In the genomic region with DNA sequence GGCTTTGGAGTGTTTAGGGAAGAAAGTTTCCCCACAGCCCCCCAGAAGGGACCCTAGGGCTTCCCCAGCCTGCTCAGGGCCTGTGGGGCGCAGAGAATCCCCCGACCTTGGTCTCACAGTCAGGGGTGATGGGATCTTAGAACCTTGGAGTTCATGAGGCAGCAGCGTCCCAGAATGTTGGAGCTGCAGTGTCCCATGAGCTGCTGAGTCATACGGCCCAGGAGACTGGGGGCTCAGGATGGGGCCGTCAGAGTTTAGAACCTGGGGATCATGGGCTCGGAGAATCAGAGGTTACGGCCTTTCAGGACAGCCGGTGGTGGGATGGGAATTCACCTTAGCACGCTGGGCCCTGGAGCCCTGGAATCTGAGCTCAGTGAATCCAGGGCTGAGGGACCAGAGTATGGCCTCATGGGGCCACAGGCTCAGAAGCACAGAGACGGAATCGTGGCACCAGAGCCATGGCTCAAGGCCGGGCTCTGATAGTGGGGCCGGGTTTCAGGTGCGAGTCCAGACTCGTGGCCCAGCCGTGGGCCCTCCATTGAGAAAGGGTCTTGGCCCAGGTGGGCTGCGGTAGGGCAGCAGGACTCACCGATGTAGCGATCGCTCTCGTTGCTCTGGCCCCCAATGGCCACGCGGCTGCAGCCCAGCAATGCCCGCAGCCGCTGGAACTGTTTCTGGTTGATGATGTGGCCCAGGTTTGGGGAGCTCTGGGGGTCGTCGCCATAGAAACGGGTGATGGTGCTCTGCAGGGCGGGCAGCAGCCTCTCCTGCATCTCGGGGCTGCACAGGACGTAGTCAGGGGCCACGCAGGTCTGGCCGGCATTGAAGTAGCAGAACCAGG, we compare ENCODE assay signal across 35 cellular contexts. TPM values are rescaled to one million over a fixed set of nuclear protein-coding genes. Genes with fewer than 3 reads are reported as not detected.
"Had no signal": no experiment of that assay in that cellular context is flagged by ENCODE, and none has a peak within 500 bp of the region (broad histone marks: within the 10 kb centered on the region; RNA-seq: fewer than 3 reads in every experiment).

No MANE protein-coding gene starts in this region.

- ATAC-seq: effector memory CD8-positive, alpha-beta T cell; gastroesophageal sphincter; naive thymus-derived CD4-positive, alpha-beta T cell; T-helper 17 cell had no signal

- H3K79me2 ChIP-seq: hepatocyte, parathyroid adenoma had no signal

- H3K36me3 ChIP-seq: brain microvascular endothelial cell, gastroesophageal sphincter, spleen, tibial nerve had no signal

- H3K9ac ChIP-seq: parathyroid adenoma had no signal

- H3K27ac ChIP-seq: brain microvascular endothelial cell, gastroesophageal sphincter, hepatocyte, parathyroid adenoma, spleen, tibial nerve had no signal

- H3K27me3 ChIP-seq: brain microvascular endothelial cell, hepatocyte, tibial nerve had no signal

- H3K9me3 ChIP-seq: gastroesophageal sphincter, spleen, tibial nerve had no signal

- H3K4me1 ChIP-seq: gastroesophageal sphincter, parathyroid adenoma, tibial nerve had no signal

- H2AFZ ChIP-seq: hepatocyte had no signal

- H3K4me2 ChIP-seq: hepatocyte had no signal

- H3K4me3 ChIP-seq: gastroesophageal sphincter, hepatocyte, spleen, tibial nerve had no signal

- DNase-seq: activated CD4-positive, alpha-beta T cell treated with anti-CD3 and anti-CD28 coated beads for 48 hours; activated CD4-positive, alpha-beta T cell treated with anti-CD3 and anti-CD28 coated beads, Interleukin-2, amount 50 U/mL, for 48 hours; activated CD8-positive, alpha-beta memory T cell treated with anti-CD3 and anti-CD28 coated beads, Interleukin-2, amount 50 U/mL, for 4 hours; activated effector memory CD4-positive, alpha-beta T cell treated with anti-CD3 and anti-CD28 coated beads, Interleukin-2, amount 50 U/mL, for 16 hours; activated naive CD4-positive, alpha-beta T cell treated with anti-CD3 and anti-CD28 coated beads, Interleukin-2, amount 10 ng/mL, durations not matched to agents 7 days and 5 days; activated naive CD8-positive, alpha-beta T cell treated with anti-CD3 and anti-CD28 coated beads, Interleukin-2, amount 10 ng/mL, durations not matched to agents 7 days and 5 days; activated T-cell treated with anti-CD3 and anti-CD28 coated beads, Interleukin-2, amount 50 U/mL, for 1 hour; brain microvascular endothelial cell; cortex of kidney; effector memory CD8-positive, alpha-beta T cell; left cardiac atrium; left ventricle myocardium superior; mammary epithelial cell; midbrain; naive thymus-derived CD4-positive, alpha-beta T cell; nucleus accumbens; right cardiac atrium; spleen; stimulated activated naive CD4-positive, alpha-beta T cell treated with Interleukin-2 at 50 U/mL for 16 hours; T-helper 17 cell had no signal

RNA-seq across cellular contexts. Expression of a gene that starts 9.5 kb away (rescaled TPM):
- total RNA-seq: activated CD8-positive, alpha-beta memory T cell treated with anti-CD3 and anti-CD28 coated beads for 36 hours; activated naive CD8-positive, alpha-beta T cell treated with anti-CD3 and anti-CD28 coated beads, Interleukin-2, amount 10 ng/mL, durations not matched to agents 7 days and 5 days; activated T-helper 1 cell treated with anti-CD3 and anti-CD28 coated beads, Interleukin-12 subunit alpha, Interleukin-12 subunit beta, Interleukin-2, Interleukin-4 antibody, amounts not matched to agents 30 ng/mL and 10 ng/mL and 1 ng/mL, durations not matched to agents 14 hours and 24 hours and 36 hours; astrocyte; cardiac septum; cerebellum; endothelial cell of umbilical vein; fibroblast of lung; fibroblast of villous mesenchyme; left cardiac atrium; left ventricle myocardium superior; naive thymus-derived CD4-positive, alpha-beta T cell; pulmonary artery endothelial cell; right cardiac atrium; spleen; T-helper 17 cell; tibial nerve had no signal

RNA-seq across cellular contexts. Expression of a gene that starts 14.4 kb away (rescaled TPM):
- total RNA-seq: activated T-helper 1 cell treated with anti-CD3 and anti-CD28 coated beads, Interleukin-12 subunit alpha, Interleukin-12 subunit beta, Interleukin-2, Interleukin-4 antibody, amounts not matched to agents 30 ng/mL and 10 ng/mL and 1 ng/mL, durations not matched to agents 14 hours and 24 hours and 36 hours; astrocyte; cardiac septum; endothelial cell of umbilical vein; fibroblast of lung; fibroblast of villous mesenchyme; gastroesophageal sphincter; left cardiac atrium; left ventricle myocardium superior; pulmonary artery endothelial cell; right cardiac atrium; temporal lobe; urinary bladder had no signal

RNA-seq across cellular contexts. Expression of a gene that starts 25.4 kb away (rescaled TPM):
- total RNA-seq: activated CD8-positive, alpha-beta memory T cell treated with anti-CD3 and anti-CD28 coated beads for 36 hours; activated naive CD8-positive, alpha-beta T cell treated with anti-CD3 and anti-CD28 coated beads, Interleukin-2, amount 10 ng/mL, durations not matched to agents 7 days and 5 days; activated T-helper 1 cell treated with anti-CD3 and anti-CD28 coated beads, Interleukin-12 subunit alpha, Interleukin-12 subunit beta, Interleukin-2, Interleukin-4 antibody, amounts not matched to agents 30 ng/mL and 10 ng/mL and 1 ng/mL, durations not matched to agents 14 hours and 24 hours and 36 hours; astrocyte; cardiac septum; cerebellum; endothelial cell of umbilical vein; fibroblast of lung; fibroblast of villous mesenchyme; gastroesophageal sphincter; left cardiac atrium; mammary epithelial cell; naive thymus-derived CD4-positive, alpha-beta T cell; pulmonary artery endothelial cell; right cardiac atrium; spleen; T-helper 17 cell; temporal lobe; tibial nerve; urinary bladder had no signal
